In the genomic region with DNA sequence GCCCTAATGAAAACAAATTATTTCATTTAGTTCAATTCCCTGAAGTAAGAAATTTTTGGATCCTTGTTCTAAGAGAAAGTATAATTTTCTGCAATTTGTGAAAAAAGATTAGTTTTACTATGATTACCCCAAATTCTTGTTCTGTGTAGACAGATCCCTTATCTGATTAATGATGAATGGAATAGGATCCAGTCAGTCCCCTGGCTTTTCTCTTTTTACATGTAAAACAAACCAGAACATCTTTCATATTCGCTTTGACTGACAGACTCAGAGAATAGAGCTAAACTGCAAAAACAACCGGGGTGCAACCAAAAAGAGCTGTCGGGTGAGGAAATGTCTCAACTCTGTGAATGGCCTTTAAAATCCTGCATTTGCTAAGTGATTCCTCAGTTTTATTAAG, we compare ENCODE assay signal across 21 cellular contexts.
DNase-seq lines count a peak whose midpoint lies in the region; ATAC-seq and TF ChIP-seq lines count a peak whose summit lies in the region.
"Had no signal": no experiment of that assay in that cellular context is flagged by ENCODE, and none has a peak within 500 bp of the region (broad histone marks: within the 10 kb centered on the region; RNA-seq: fewer than 3 reads in every experiment).

No MANE protein-coding gene starts in this region.

- peaks cover 47% of the 10 kb centered on the region for H3F3A ChIP-seq in SK-N-SH (replicated peaks; ENCODE audit: insufficient read depth)

- peaks cover 0 to 3% of the 10 kb centered on the region in 2 experiments; a peak in 1 of 4 replicates for H3K4me1 ChIP-seq in SK-N-SH (ENCODE audit: control insufficient read depth in 1 of 2, insufficient read depth in 2 of 2, low read depth in 1 of 2, low read length in 1 of 2)
- H3K4me1 ChIP-seq in osteoblast (ENCODE audit: insufficient read depth, low read length): peaks cover 43% of the 10 kb centered on the region
- H3K4me1 ChIP-seq: BE2C had no signal

- peak; percentile 28 to 70; a peak in 1 of 4 replicates for TF ChIP-seq EP300 in SK-N-SH (IDR thresholded peaks at IDR 0.05; ENCODE audit: borderline replicate concordance in 1 of 2, low read depth in 1 of 2, low read length in 1 of 2)

- intact Hi-C loops in left cardiac atrium (cut with DNase I): no loop called here

- H3K9me2 ChIP-seq in SK-N-SH: no peaks in the 10 kb centered on the region

- H4K20me1 ChIP-seq in SK-N-SH (ENCODE audit: insufficient read depth) (no peaks in the 10 kb centered on the region), osteoblast (ENCODE audit: insufficient read depth, low read length) (no peaks in the 10 kb centered on the region)
- H4K20me1 ChIP-seq: BLaER1 treated with 17β-estradiol and CSF1 and Interleukin-3, amounts not matched to agents 10 nM and 100 nM had no signal

- H3K79me2 ChIP-seq in SK-N-SH (ENCODE audit: insufficient read depth): peaks cover 4% of the 10 kb centered on the region; the same call in 1 of the 2 replicates
- H3K79me2 ChIP-seq in osteoblast (ENCODE audit: insufficient read depth, low read length): peaks cover 13% of the 10 kb centered on the region

- no peak overlapping the region for H3K4me3 ChIP-seq in SK-N-SH (ENCODE audit: low read depth in 2 of 2, low read length in 1 of 2)
- no peak overlapping the region for H3K4me3 ChIP-seq in osteoblast (ENCODE audit: insufficient read depth, low read length)
- H3K4me3 ChIP-seq: BLaER1 treated with 17β-estradiol and CSF1 and Interleukin-3, amounts not matched to agents 10 nM and 100 nM; GM12878; GM23248 had no signal

- H3K9ac ChIP-seq in SK-N-SH: no peak overlapping the region
- H3K9ac ChIP-seq: BLaER1 treated with 17β-estradiol and CSF1 and Interleukin-3, amounts not matched to agents 10 nM and 100 nM; GM23248 had no signal

- ATAC-seq in SK-N-SH treated with all-trans-retinoic acid at 6 μM for 48 hours (no peak), left cardiac atrium (no peak)
- ATAC-seq: GM12878 had no signal

- POLR2A ChIA-PET in SK-N-SH (lab: Yijun Ruan, JAX): no interaction called here

- no peaks in the 10 kb centered on the region for H3K9me3 ChIP-seq in SK-N-SH
- no peaks in the 10 kb centered on the region for H3K9me3 ChIP-seq in osteoblast (ENCODE audit: low read depth, low read length)
- H3K9me3 ChIP-seq: BE2C; BLaER1 treated with 17β-estradiol and CSF1 and Interleukin-3, amounts not matched to agents 10 nM and 100 nM had no signal

- H3K4me2 ChIP-seq in SK-N-SH (peak overlapping the region; percentile 35; the same call in 1 of the 2 replicates), osteoblast (ENCODE audit: insufficient read depth, low read length) (no peak overlapping the region)
- H3K4me2 ChIP-seq: BLaER1 treated with 17β-estradiol and CSF1 and Interleukin-3, amounts not matched to agents 10 nM and 100 nM had no signal

- CTCF ChIA-PET in SK-N-SH (lab: Yijun Ruan, JAX): no interaction called here

- no peak for TF ChIP-seq RAD21 in SK-N-SH (IDR thresholded peaks at IDR 0.05; ENCODE audit: low read length)

- 38% methylated on average over 3 of the region's 3 CpGs for WGBS in SK-N-SH (ENCODE audit: low lambda C conversion rate)

- H3K36me3 ChIP-seq in SK-N-SH (replicated peaks in 1 of 2; ENCODE audit: control insufficient read depth in 1 of 2, insufficient read depth in 2 of 2, low read length in 1 of 2): no peaks in the 10 kb centered on the region
- no peaks in the 10 kb centered on the region for H3K36me3 ChIP-seq in osteoblast (ENCODE audit: insufficient read depth, low read length)
- H3K36me3 ChIP-seq: BE2C; BLaER1 treated with 17β-estradiol and CSF1 and Interleukin-3, amounts not matched to agents 10 nM and 100 nM had no signal

- H2AFZ ChIP-seq in SK-N-SH (ENCODE audit: low read depth) (peak overlapping the region; percentile 47; the same call in 1 of the 2 replicates), osteoblast (ENCODE audit: low read length) (no peak overlapping the region)
- H2AFZ ChIP-seq: GM23248 had no signal

- no peak for DNase-seq in SK-N-SH
- peak; percentile 29 for DNase-seq in RPMI7951 (ENCODE audit: low read depth)
- DNase-seq in osteoblast (ENCODE audit: insufficient read length, low spot score, missing footprints): no peak
- no peak for DNase-seq in activated T-cell treated with anti-CD3 and anti-CD28 coated beads, Interleukin-2, amount 50 U/mL, for 48 hours
- DNase-seq in left cardiac atrium: no peak
- DNase-seq: ACHN; AML-193; BE2C; CD4-positive, alpha-beta T cell; CD8-positive, alpha-beta memory T cell; DMS 273 treated with DMSO at 0.1 percent for 48 hours; DMS79; EL; GDM1; GM23248; H7; HCEC 1CT had no signal

- H3K27ac ChIP-seq in SK-N-SH (ENCODE audit: low read depth in 2 of 2, low read length in 1 of 2): peak overlapping the region; percentile 72 to 89; a peak in 3 of 4 replicates
- peak overlapping the region; percentile 88 for H3K27ac ChIP-seq in osteoblast (ENCODE audit: low read depth, low read length)
- H3K27ac ChIP-seq: 22Rv1; BLaER1 treated with 17β-estradiol and CSF1 and Interleukin-3, amounts not matched to agents 10 nM and 100 nM; GM23248 had no signal

- H3K27me3 ChIP-seq in SK-N-SH (ENCODE audit: insufficient read depth) (no peaks in the 10 kb centered on the region), osteoblast (ENCODE audit: insufficient read depth, low read length) (no peaks in the 10 kb centered on the region)
- H3K27me3 ChIP-seq: BE2C; BLaER1 treated with 17β-estradiol and CSF1 and Interleukin-3, amounts not matched to agents 10 nM and 100 nM had no signal

- TF ChIP-seq CTCF in SK-N-SH (IDR thresholded peaks at IDR 0.05) (no peak), osteoblast (IDR thresholded peaks at IDR 0.05; ENCODE audit: extremely low read depth, low read depth, low read length) (no peak)

TF ChIP-seq in SK-N-SH, 30 proteins besides CTCF, POLR2A, EP300 and RAD21:
- TF ChIP-seq, protein P1, sequence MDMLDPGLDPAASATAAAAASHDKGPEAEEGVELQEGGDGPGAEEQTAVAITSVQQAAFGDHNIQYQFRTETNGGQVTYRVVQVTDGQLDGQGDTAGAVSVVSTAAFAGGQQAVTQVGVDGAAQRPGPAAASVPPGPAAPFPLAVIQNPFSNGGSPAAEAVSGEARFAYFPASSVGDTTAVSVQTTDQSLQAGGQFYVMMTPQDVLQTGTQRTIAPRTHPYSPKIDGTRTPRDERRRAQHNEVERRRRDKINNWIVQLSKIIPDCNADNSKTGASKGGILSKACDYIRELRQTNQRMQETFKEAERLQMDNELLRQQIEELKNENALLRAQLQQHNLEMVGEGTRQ (IDR thresholded peaks at IDR 0.05; ENCODE audit: borderline replicate concordance, low read depth, low read length): no peak
- TF ChIP-seq GABPA (IDR thresholded peaks at IDR 0.05; ENCODE audit: low read depth) (no peak), JUND (IDR thresholded peaks at IDR 0.05) (peak; percentile 58; the same call in 1 of the 2 replicates), RXRA (IDR thresholded peaks at IDR 0.05; ENCODE audit: borderline replicate concordance, low read depth) (no peak), NFIC (IDR thresholded peaks at IDR 0.05; ENCODE audit: borderline replicate concordance) (peak; percentile 47; the same call in 1 of the 2 replicates), TCF12 (IDR thresholded peaks at IDR 0.05) (peak; percentile 88)
- TF ChIP-seq, protein P2, sequence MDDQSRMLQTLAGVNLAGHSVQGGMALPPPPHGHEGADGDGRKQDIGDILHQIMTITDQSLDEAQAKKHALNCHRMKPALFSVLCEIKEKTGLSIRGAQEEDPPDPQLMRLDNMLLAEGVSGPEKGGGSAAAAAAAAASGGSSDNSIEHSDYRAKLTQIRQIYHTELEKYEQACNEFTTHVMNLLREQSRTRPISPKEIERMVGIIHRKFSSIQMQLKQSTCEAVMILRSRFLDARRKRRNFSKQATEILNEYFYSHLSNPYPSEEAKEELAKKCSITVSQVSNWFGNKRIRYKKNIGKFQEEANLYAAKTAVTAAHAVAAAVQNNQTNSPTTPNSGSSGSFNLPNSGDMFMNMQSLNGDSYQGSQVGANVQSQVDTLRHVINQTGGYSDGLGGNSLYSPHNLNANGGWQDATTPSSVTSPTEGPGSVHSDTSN (IDR thresholded peaks at IDR 0.05): peak; percentile 88

TF ChIP-seq in SK-N-SH treated with all-trans-retinoic acid at 6 μM for 48 hours, 23 proteins besides CTCF, POLR2A, EP300 and RAD21 (continues in another document):
- TF ChIP-seq TCF4 (CRISPR knock-in tag; IDR thresholded peaks at IDR 0.05; ENCODE audit: borderline replicate concordance) (no peak), ZNF565 (CRISPR knock-in tag; conservative IDR thresholded peaks at IDR 0.05; ENCODE audit: low read depth) (no peak), TSHZ2 (CRISPR knock-in tag; IDR thresholded peaks at IDR 0.05) (no peak)
